8 cellular contexts compared by ENCODE assay signal in genomic region chr7:100429637-100430449, GRCh38. TPM values are rescaled to one million over a fixed set of nuclear protein-coding genes. Genes with fewer than 3 reads are reported as not detected.
DNase-seq lines count a peak whose midpoint lies in the region; ATAC-seq and FAIRE-seq lines count a peak whose summit lies in the region.

A gene with protein sequence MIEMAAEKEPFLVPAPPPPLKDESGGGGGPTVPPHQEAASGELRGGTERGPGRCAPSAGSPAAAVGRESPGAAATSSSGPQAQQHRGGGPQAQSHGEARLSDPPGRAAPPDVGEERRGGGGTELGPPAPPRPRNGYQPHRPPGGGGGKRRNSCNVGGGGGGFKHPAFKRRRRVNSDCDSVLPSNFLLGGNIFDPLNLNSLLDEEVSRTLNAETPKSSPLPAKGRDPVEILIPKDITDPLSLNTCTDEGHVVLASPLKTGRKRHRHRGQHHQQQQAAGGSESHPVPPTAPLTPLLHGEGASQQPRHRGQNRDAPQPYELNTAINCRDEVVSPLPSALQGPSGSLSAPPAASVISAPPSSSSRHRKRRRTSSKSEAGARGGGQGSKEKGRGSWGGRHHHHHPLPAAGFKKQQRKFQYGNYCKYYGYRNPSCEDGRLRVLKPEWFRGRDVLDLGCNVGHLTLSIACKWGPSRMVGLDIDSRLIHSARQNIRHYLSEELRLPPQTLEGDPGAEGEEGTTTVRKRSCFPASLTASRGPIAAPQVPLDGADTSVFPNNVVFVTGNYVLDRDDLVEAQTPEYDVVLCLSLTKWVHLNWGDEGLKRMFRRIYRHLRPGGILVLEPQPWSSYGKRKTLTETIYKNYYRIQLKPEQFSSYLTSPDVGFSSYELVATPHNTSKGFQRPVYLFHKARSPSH (plus strand): TSS chr7:100429831. CDS start chr7:100430019, 188 bp downstream.

- intact Hi-C loops in CD4-positive, alpha-beta memory T cell (cut with micrococcal nuclease): loop anchor here (1.0 to 5.0 kb wide), 8 partner anchors 20 to 925 kb away; partner anchors contain the start of genes AGFG2, GNB2, UFSP1 and ZKSCAN5

- peaks cover 12 to 56% of the 10 kb centered on the region in 2 donors for H3K36me3 Mint-ChIP-seq in CD4-positive, alpha-beta memory T cell

- ATAC-seq in GM19468 (IDR thresholded peaks at IDR 0.05; ENCODE audit: extremely low read depth, unreplicated experiment): peak; percentile 24

- CTCF ChIA-PET in CD4-positive, alpha-beta memory T cell (lab: Charles Lee; ENCODE audit: partially characterized antibody): interaction anchor here (1.2 to 2.5 kb wide), 4 partner anchors 21 to 276 kb away, joined by 3 to 10 read pairs (median 5); partner anchors contain the start of gene POP7
- CTCF ChIA-PET in activated CD8-positive, alpha-beta memory T cell treated with anti-CD3 and anti-CD28 coated beads for 36 hours (lab: Charles Lee): interaction anchor here (0.8 to 2.5 kb wide), 5 partner anchors 16 to 276 kb away, joined by 3 to 9 read pairs (median 4); partner anchors contain the start of gene FBXO24

- POLR2A ChIA-PET in CD4-positive, alpha-beta memory T cell (lab: Charles Lee; ENCODE audit: partially characterized antibody): interaction anchor here (0.6 to 5.2 kb wide), 48 partner anchors 8 to 1996 kb away, joined by 3 to 80 read pairs (median 7); partner anchors contain the start of genes AGFG2, AP4M1, ARPC1B and BUD31
- POLR2A ChIA-PET in activated CD8-positive, alpha-beta memory T cell treated with anti-CD3 and anti-CD28 coated beads for 36 hours (lab: Charles Lee): interaction anchor here (0.6 to 2.5 kb wide), 17 partner anchors 14 to 303 kb away, joined by 3 to 8 read pairs (median 3); partner anchors contain the start of genes FBXO24, GPC2, LAMTOR4 and MBLAC1

- peaks cover 48% of the 10 kb centered on the region for H3K4me1 ChIP-seq in CD4-positive, alpha-beta memory T cell (ENCODE audit: insufficient read depth, low read length)

- peaks cover 20% of the 10 kb centered on the region for H3K36me3 ChIP-seq in CD4-positive, alpha-beta memory T cell (ENCODE audit: insufficient read depth, low read length)

- peak; percentile 95 to 96 (median 96) for DNase-seq in CD4-positive, alpha-beta memory T cell
- DNase-seq in HTR-8/SVneo (ENCODE audit: insufficient read length, low spot score): peak; percentile 86
- DNase-seq in NOMO-1 (lab: John Stamatoyannopoulos, UW; ENCODE audit: unreplicated experiment in 2 of 2): peak; percentile 82 to 94
- peak; percentile 95 for DNase-seq in effector CD8-positive, alpha-beta T cell (lab: John Stamatoyannopoulos, UW)
- peak; percentile 96 to 97 for DNase-seq in lung microvascular endothelial cell (ENCODE audit: low read depth in 2 of 2)
- peak; percentile 90 to 93 (median 93) for DNase-seq in stimulated activated CD4-positive, alpha-beta T cell treated with anti-CD3 and anti-CD28 coated beads, TNF-alpha, amount 100 ng/mL, for 24 hours (ENCODE audit: low read depth in 3 of 3)

- peak; percentile 67 for FAIRE-seq in HTR-8/SVneo (lab: Jason Lieb, UNC)

- no peaks in the 10 kb centered on the region for H3K27me3 ChIP-seq in CD4-positive, alpha-beta memory T cell (ENCODE audit: insufficient read depth, low read length)

- H3K9me3 ChIP-seq in CD4-positive, alpha-beta memory T cell (ENCODE audit: control insufficient read depth in 1 of 2, low read length in 2 of 2): no peaks in the 10 kb centered on the region

- peaks cover 24 to 69% (median 44%) of the 10 kb centered on the region in 4 donors for H3K4me1 Mint-ChIP-seq in CD4-positive, alpha-beta memory T cell

- H3K4me3 ChIP-seq in CD4-positive, alpha-beta memory T cell (ENCODE audit: low read length in 2 of 2): peak within 1 kb of the TSS; percentile 83 to 95

- H3K27ac ChIP-seq in CD4-positive, alpha-beta memory T cell (ENCODE audit: low read depth, low read length): peak within 1 kb of the TSS; percentile 100

- H3K27ac Mint-ChIP-seq in CD4-positive, alpha-beta memory T cell: peak within 1 kb of the TSS; percentile 99 to 100 (median 100)

- peaks cover 0 to 12% (median 0%) of the 10 kb centered on the region in 8 donors for H3K9me3 Mint-ChIP-seq in CD4-positive, alpha-beta memory T cell

- H3K4me3 Mint-ChIP-seq in CD4-positive, alpha-beta memory T cell: peak within 1 kb of the TSS; percentile 91 to 100 (median 99)

- H3K27me3 Mint-ChIP-seq in CD4-positive, alpha-beta memory T cell: peaks cover 0 to 5% of the 10 kb centered on the region in 2 donors

RNA-seq across cellular contexts. Expression of the gene that starts here (rescaled TPM):
- 10 to 100 TPM; 57.3 to 58.8 TPM for total RNA-seq in CD4-positive, alpha-beta memory T cell
- polyA plus RNA-seq in CD4-positive, alpha-beta memory T cell: 10 to 100 TPM in 1 of 2 donors, 1 to 10 TPM in 1; 7.9 to 11.8 TPM
- 10 to 100 TPM; 69.9 to 70.3 TPM for total RNA-seq in activated CD8-positive, alpha-beta memory T cell treated with anti-CD3 and anti-CD28 coated beads for 36 hours
- total RNA-seq in lung microvascular endothelial cell: 25.1 and 40.5 TPM in 2 replicates

Comparison
In these comparisons a context has a peak if more than half of its experiments do, and no peak if none do; other contexts are left out.
1. Peak in every context shown above with its lines: DNase-seq, ATAC-seq, H3K4me3 ChIP-seq and H3K27ac ChIP-seq.